1 cellular context compared by ENCODE assay signal in genomic region chr11:117985953-117986887, GRCh38.
TF ChIP-seq lines count a peak whose summit lies in the region.

IL10RA (plus strand) TSS chr11:117986394; CDS start chr11:117986468, 74 bp downstream.

TF ChIP-seq in K562, 482 proteins besides CTCF, POLR2A, EP300 and RAD21 (continued from another document and continues in another):
- TF ChIP-seq PKNOX1 (IDR thresholded peaks at IDR 0.05) (peak; percentile 96), ZNF140 (CRISPR knock-in tag; IDR thresholded peaks at IDR 0.05) (no peak), ZNF124 (CRISPR knock-in tag; IDR thresholded peaks at IDR 0.05) (peak; percentile 83; the same call in 1 of the 2 replicates), TAF1 (IDR thresholded peaks at IDR 0.05; ENCODE audit: control insufficient read depth, extremely low read depth, insufficient read depth, low read length, severe bottlenecking) (peak; percentile 39), ZNF583 (CRISPR knock-in tag; IDR thresholded peaks at IDR 0.05) (no peak), NFE2L1 (tag; IDR thresholded peaks at IDR 0.05; ENCODE audit: borderline replicate concordance, low read depth) (no peak), MCM7 (IDR thresholded peaks at IDR 0.05) (no peak), ZNF57 (CRISPR knock-in tag; IDR thresholded peaks at IDR 0.05) (no peak), ZNF785 (CRISPR knock-in tag; IDR thresholded peaks at IDR 0.05) (no peak), NCOA1 (IDR thresholded peaks at IDR 0.05; ENCODE audit: low read depth) (no peak), SRSF9 (IDR thresholded peaks at IDR 0.05; ENCODE audit: borderline replicate concordance, low read depth, low read length) (no peak), KDM2B (CRISPR knock-in tag; IDR thresholded peaks at IDR 0.05) (no peak), ZNF592 (IDR thresholded peaks at IDR 0.05) (peak; percentile 98), ZBTB2 (IDR thresholded peaks at IDR 0.05) (peak; percentile 84), UBTF (IDR thresholded peaks at IDR 0.05; ENCODE audit: borderline replicate concordance in 1 of 2, low read depth in 2 of 2, low read length in 2 of 2) (peak; percentile 82 to 88; a peak in 3 of 4 replicates), RBM34 (IDR thresholded peaks at IDR 0.05; ENCODE audit: borderline replicate concordance, insufficient read depth, low read length) (peak; percentile 93; the same call in 1 of the 2 replicates), SIN3A (IDR thresholded peaks at IDR 0.05; ENCODE audit: borderline replicate concordance in 2 of 2, control insufficient read depth in 1 of 2, low read depth in 2 of 2, low read length in 2 of 2) (peak in 1 of 2 experiments; percentile 38; a peak in 2 of 4 replicates), POLR2H (tag; IDR thresholded peaks at IDR 0.05; ENCODE audit: low read depth) (no peak; the same call in 1 of the 2 replicates), RBM14 (IDR thresholded peaks at IDR 0.05; ENCODE audit: borderline replicate concordance, insufficient read depth, low read depth, low read length) (0 out of 2 replicates have a peak, but pooled peaks have one; percentile 65), SMARCC2 (IDR thresholded peaks at IDR 0.05; ENCODE audit: low read depth) (0 out of 2 replicates have a peak, but pooled peaks have one; percentile 31), ZNF143 (CRISPR knock-in tag; IDR thresholded peaks at IDR 0.05) (no peak; the same call in 1 of the 2 replicates), JUND (IDR thresholded peaks at IDR 0.05; ENCODE audit: borderline replicate concordance, low read depth, low read length) (peak; percentile 88), JUND (tag; IDR thresholded peaks at IDR 0.05; ENCODE audit: borderline replicate concordance, low read depth, low read length) (peak; percentile 77; the same call in 1 of the 3 replicates), ZSCAN29 (IDR thresholded peaks at IDR 0.05) (no peak), ZNF41 (CRISPR knock-in tag; conservative IDR thresholded peaks at IDR 0.05) (no peak), FOXJ3 (CRISPR knock-in tag; IDR thresholded peaks at IDR 0.05) (no peak), DMBX1 (CRISPR knock-in tag; IDR thresholded peaks at IDR 0.05; ENCODE audit: borderline replicate concordance) (no peak), ELK1 (CRISPR knock-in tag; IDR thresholded peaks at IDR 0.05) (no peak), C11orf30 (IDR thresholded peaks at IDR 0.05; ENCODE audit: low read depth) (no peak), GTF2E2 (tag; IDR thresholded peaks at IDR 0.05) (no peak), NR3C1 (CRISPR knock-in tag; IDR thresholded peaks at IDR 0.05) (peak; percentile 98), BHLHE40 (IDR thresholded peaks at IDR 0.05; ENCODE audit: low read length) (peak; percentile 44), POLR3G (IDR thresholded peaks at IDR 0.05; ENCODE audit: extremely low read depth, insufficient read length, insufficient replicate concordance) (no peak), ESRRA (IDR thresholded peaks at IDR 0.05; ENCODE audit: borderline replicate concordance, low read depth) (peak; percentile 50; the same call in 1 of the 2 replicates), THAP7 (CRISPR knock-in tag; IDR thresholded peaks at IDR 0.05) (no peak), TAF9B (IDR thresholded peaks at IDR 0.05; ENCODE audit: partially characterized antibody) (peak; percentile 67), SMARCE1 (IDR thresholded peaks at IDR 0.05) (peak; percentile 52; the same call in 1 of the 2 replicates), MXD1 (CRISPR knock-in tag; IDR thresholded peaks at IDR 0.05; ENCODE audit: borderline replicate concordance, poor library complexity, severe bottlenecking) (no peak), KAT2B (IDR thresholded peaks at IDR 0.05; ENCODE audit: low read depth, low read length) (no peak), ZNF512 (tag; IDR thresholded peaks at IDR 0.05) (no peak), ZSCAN32 (CRISPR knock-in tag; IDR thresholded peaks at IDR 0.05) (no peak), KLF16 (IDR thresholded peaks at IDR 0.05) (no peak), U2AF2 (optimal IDR thresholded peaks at IDR 0.05; ENCODE audit: low read depth, low read length) (no peak), FOS (IDR thresholded peaks at IDR 0.05; ENCODE audit: extremely low read depth, insufficient read length) (no peak), ZC3H11A (IDR thresholded peaks at IDR 0.05; ENCODE audit: low read depth, low read length) (no peak), PRMT5 (CRISPR knock-in tag; IDR thresholded peaks at IDR 0.05) (no peak), BCL6 (CRISPR knock-in tag; IDR thresholded peaks at IDR 0.05) (no peak)
- TF ChIP-seq, protein P1, sequence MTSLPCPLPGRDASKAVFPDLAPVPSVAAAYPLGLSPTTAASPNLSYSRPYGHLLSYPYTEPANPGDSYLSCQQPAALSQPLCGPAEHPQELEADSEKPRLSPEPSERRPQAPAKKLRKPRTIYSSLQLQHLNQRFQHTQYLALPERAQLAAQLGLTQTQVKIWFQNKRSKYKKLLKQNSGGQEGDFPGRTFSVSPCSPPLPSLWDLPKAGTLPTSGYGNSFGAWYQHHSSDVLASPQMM (CRISPR knock-in tag; IDR thresholded peaks at IDR 0.05) = no peak
- TF ChIP-seq, protein P2, sequence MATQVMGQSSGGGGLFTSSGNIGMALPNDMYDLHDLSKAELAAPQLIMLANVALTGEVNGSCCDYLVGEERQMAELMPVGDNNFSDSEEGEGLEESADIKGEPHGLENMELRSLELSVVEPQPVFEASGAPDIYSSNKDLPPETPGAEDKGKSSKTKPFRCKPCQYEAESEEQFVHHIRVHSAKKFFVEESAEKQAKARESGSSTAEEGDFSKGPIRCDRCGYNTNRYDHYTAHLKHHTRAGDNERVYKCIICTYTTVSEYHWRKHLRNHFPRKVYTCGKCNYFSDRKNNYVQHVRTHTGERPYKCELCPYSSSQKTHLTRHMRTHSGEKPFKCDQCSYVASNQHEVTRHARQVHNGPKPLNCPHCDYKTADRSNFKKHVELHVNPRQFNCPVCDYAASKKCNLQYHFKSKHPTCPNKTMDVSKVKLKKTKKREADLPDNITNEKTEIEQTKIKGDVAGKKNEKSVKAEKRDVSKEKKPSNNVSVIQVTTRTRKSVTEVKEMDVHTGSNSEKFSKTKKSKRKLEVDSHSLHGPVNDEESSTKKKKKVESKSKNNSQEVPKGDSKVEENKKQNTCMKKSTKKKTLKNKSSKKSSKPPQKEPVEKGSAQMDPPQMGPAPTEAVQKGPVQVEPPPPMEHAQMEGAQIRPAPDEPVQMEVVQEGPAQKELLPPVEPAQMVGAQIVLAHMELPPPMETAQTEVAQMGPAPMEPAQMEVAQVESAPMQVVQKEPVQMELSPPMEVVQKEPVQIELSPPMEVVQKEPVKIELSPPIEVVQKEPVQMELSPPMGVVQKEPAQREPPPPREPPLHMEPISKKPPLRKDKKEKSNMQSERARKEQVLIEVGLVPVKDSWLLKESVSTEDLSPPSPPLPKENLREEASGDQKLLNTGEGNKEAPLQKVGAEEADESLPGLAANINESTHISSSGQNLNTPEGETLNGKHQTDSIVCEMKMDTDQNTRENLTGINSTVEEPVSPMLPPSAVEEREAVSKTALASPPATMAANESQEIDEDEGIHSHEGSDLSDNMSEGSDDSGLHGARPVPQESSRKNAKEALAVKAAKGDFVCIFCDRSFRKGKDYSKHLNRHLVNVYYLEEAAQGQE (CRISPR knock-in tag; IDR thresholded peaks at IDR 0.05; ENCODE audit: low read depth) = no peak
